ENCODE assay signal across 14 cellular contexts in genomic region chr20:855466-856360, GRCh38. TPM values are rescaled to one million over a fixed set of nuclear protein-coding genes. Genes with fewer than 3 reads are reported as not detected.
A peak's percentile ranks its signal among the peaks of the same experiment; 100 is the strongest.
DNase-seq lines count a peak whose midpoint lies in the region; ATAC-seq and TF ChIP-seq lines count a peak whose summit lies in the region.
"Had no signal": no experiment of that assay in that cellular context is flagged by ENCODE, and none has a peak within 500 bp of the region (broad histone marks: within the 10 kb centered on the region; RNA-seq: fewer than 3 reads in every experiment).

No MANE protein-coding gene starts in this region.

- TF ChIP-seq CTCF in chondrocyte (IDR thresholded peaks at IDR 0.05), result no peak

- WGBS in trophoblast cell (ENCODE audit: extremely low coverage, insufficient coverage, insufficient read length), result no CpG with 5 or more reads among the region's 11 CpGs

- no peaks in the 10 kb centered on the region for H3K79me2 ChIP-seq in trophoblast cell (ENCODE audit: control insufficient read depth, insufficient read depth, low read length, poor library complexity)

- no peak overlapping the region for H2BK12ac ChIP-seq in trophoblast cell (ENCODE audit: low read length)

- no peaks in the 10 kb centered on the region for H3K9me3 ChIP-seq in trophoblast cell (ENCODE audit: insufficient read depth, low read depth, low read length)
- H3K9me3 ChIP-seq: esophagus muscularis mucosa, neutrophil had no signal

- no peak overlapping the region for H2BK5ac ChIP-seq in trophoblast cell (ENCODE audit: low read depth, low read length, poor library complexity)

- H2AK5ac ChIP-seq in trophoblast cell (ENCODE audit: low read length), result no peak overlapping the region

- no peak overlapping the region for H3K4me3 Mint-ChIP-seq in activated CD4-positive, alpha-beta T cell treated with anti-CD3 and anti-CD28 coated beads for 36 hours
- H3K4me3 Mint-ChIP-seq in chondrocyte (ENCODE audit: unreplicated experiment), result no peak overlapping the region

- H3K36me3 Mint-ChIP-seq in activated CD4-positive, alpha-beta T cell treated with anti-CD3 and anti-CD28 coated beads for 36 hours (ENCODE audit: low read depth), result peaks cover 11% of the 10 kb centered on the region
- H3K36me3 Mint-ChIP-seq in chondrocyte (ENCODE audit: low read depth), result no peaks in the 10 kb centered on the region

- no peak overlapping the region for H2BK120ac ChIP-seq in trophoblast cell (ENCODE audit: insufficient read depth, low read length, poor library complexity)

- intact Hi-C loops in activated CD4-positive, alpha-beta T cell treated with anti-CD3 and anti-CD28 coated beads for 36 hours (cut with DNase I, micrococcal nuclease), result no loop called here

- POLR2A ChIA-PET in activated CD4-positive, alpha-beta T cell treated with anti-CD3 and anti-CD28 coated beads for 36 hours (lab: Charles Lee), result no interaction called here

- H3K18ac ChIP-seq in trophoblast cell (ENCODE audit: low read length), result no peak overlapping the region

- CTCF ChIA-PET in activated CD4-positive, alpha-beta T cell treated with anti-CD3 and anti-CD28 coated beads for 36 hours (lab: Charles Lee), result interaction anchor here (0.9 kb wide), 1 partner anchor 248 kb away, joined by 3 read pairs; no protein-coding TSS in a partner anchor

- H2AFZ ChIP-seq in trophoblast cell (ENCODE audit: insufficient read depth, low read length, poor library complexity), result no peak overlapping the region

- H3K27me3 Mint-ChIP-seq in activated CD4-positive, alpha-beta T cell treated with anti-CD3 and anti-CD28 coated beads for 36 hours, result no peaks in the 10 kb centered on the region
- no peaks in the 10 kb centered on the region for H3K27me3 Mint-ChIP-seq in chondrocyte (ENCODE audit: low read depth)

- H3K4me2 ChIP-seq in trophoblast cell (ENCODE audit: low read length), result no peak overlapping the region

- H3K27me3 ChIP-seq in trophoblast cell (ENCODE audit: insufficient read depth, low read length), result no peaks in the 10 kb centered on the region
- H3K27me3 ChIP-seq: cardiac muscle cell, esophagus muscularis mucosa, neutrophil had no signal

- peaks cover 3 to 4% of the 10 kb centered on the region in 2 experiments for H3K4me1 ChIP-seq in trophoblast cell (ENCODE audit: control insufficient read depth in 1 of 2, insufficient read depth in 2 of 2, low read length in 2 of 2)
- H3K4me1 ChIP-seq: esophagus muscularis mucosa had no signal

- no peak overlapping the region for H4K12ac ChIP-seq in trophoblast cell (ENCODE audit: low read depth, low read length)

- H3K79me1 ChIP-seq in trophoblast cell (ENCODE audit: low read length), result no peaks in the 10 kb centered on the region

- no peaks in the 10 kb centered on the region for H3K36me3 ChIP-seq in trophoblast cell (ENCODE audit: control insufficient read depth in 1 of 2, insufficient read depth in 2 of 2, low read length in 2 of 2)
- H3K36me3 ChIP-seq: cardiac muscle cell, esophagus muscularis mucosa, neutrophil had no signal

- H3K27ac ChIP-seq in trophoblast cell (ENCODE audit: low read depth, low read length), result no peak overlapping the region
- H3K27ac ChIP-seq in substantia nigra (ENCODE audit: low read depth, low read length, poor library complexity, severe bottlenecking), result no peak overlapping the region
- H3K27ac ChIP-seq: cardiac muscle cell, esophagus muscularis mucosa, neutrophil, VCaP had no signal

- ATAC-seq in activated CD4-positive, alpha-beta T cell treated with anti-CD3 and anti-CD28 coated beads for 36 hours, result no peak

- peak overlapping the region; percentile 30 for H3K27ac Mint-ChIP-seq in activated CD4-positive, alpha-beta T cell treated with anti-CD3 and anti-CD28 coated beads for 36 hours
- peak overlapping the region; percentile 65 for H3K27ac Mint-ChIP-seq in chondrocyte (ENCODE audit: unreplicated experiment)

- no peak overlapping the region for H4K91ac ChIP-seq in trophoblast cell (ENCODE audit: low read depth, low read length)

- H3K4ac ChIP-seq in trophoblast cell (ENCODE audit: low read depth, low read length), result no peak overlapping the region

- H3K4me3 ChIP-seq in trophoblast cell (ENCODE audit: low read depth, low read length), result no peak overlapping the region
- H3K4me3 ChIP-seq: cardiac muscle cell, esophagus muscularis mucosa had no signal

- peaks cover 2% of the 10 kb centered on the region for H3K9me3 Mint-ChIP-seq in activated CD4-positive, alpha-beta T cell treated with anti-CD3 and anti-CD28 coated beads for 36 hours (ENCODE audit: low read depth)
- no peaks in the 10 kb centered on the region for H3K9me3 Mint-ChIP-seq in chondrocyte (ENCODE audit: low read depth)

- no peak overlapping the region for H3K23ac ChIP-seq in trophoblast cell (ENCODE audit: low read length)

- DNase-seq in activated CD4-positive, alpha-beta T cell treated with anti-CD3 and anti-CD28 coated beads for 36 hours, result no peak
- no peak for DNase-seq in activated CD4-positive, alpha-beta T cell treated with anti-CD3 and anti-CD28 coated beads for 4 hours
- DNase-seq in NCI-H69 (lab: John Stamatoyannopoulos, UW) (peak; percentile 10), chondrocyte (ENCODE audit: low spot score) (peak; percentile 69), trophoblast cell (peak; percentile 64 to 82), HuH-7.5 (ENCODE audit: low spot score) (no peak), H4 (ENCODE audit: low spot score) (no peak), substantia nigra (lab: John Stamatoyannopoulos, UW) (no peak)
- DNase-seq: NCI-H146, NCI-H524 treated with DMSO at 0.1 percent for 48 hours had no signal

- H3K9ac ChIP-seq in trophoblast cell (ENCODE audit: low read length), result no peak overlapping the region

- H3K14ac ChIP-seq in trophoblast cell (ENCODE audit: low read length), result no peak overlapping the region

- no peak overlapping the region for H4K8ac ChIP-seq in trophoblast cell (ENCODE audit: low read depth, low read length)

- H3K4me1 Mint-ChIP-seq in activated CD4-positive, alpha-beta T cell treated with anti-CD3 and anti-CD28 coated beads for 36 hours, result peaks cover 52% of the 10 kb centered on the region
- peaks cover 16% of the 10 kb centered on the region for H3K4me1 Mint-ChIP-seq in chondrocyte (ENCODE audit: low read depth)

RNA-seq across cellular contexts. Expression of gene FAM110A, which starts 22.2 kb away (rescaled TPM):
- 10 to 100 TPM; 15.5 TPM for total RNA-seq in activated CD4-positive, alpha-beta T cell treated with anti-CD3 and anti-CD28 coated beads for 36 hours
- 2.0 to 2.6 TPM (median 2.4 TPM) in 3 replicates for total RNA-seq in chondrocyte
- polyA plus RNA-seq in trophoblast cell (2013), result 55.7 and 66.2 TPM in 2 replicates
- 2.3 and 6.7 TPM in 2 replicates for total RNA-seq in H4 (2014; rRNA removed; shearing (Covaris generic))

Comparison
In these comparisons a context has a peak if more than half of its experiments do, and no peak if none do; other contexts are left out.
1. DNase-seq: peak in NCI-H69 (single experiment), chondrocyte (single experiment) and trophoblast cell (2 of 2); none in activated CD4-positive, alpha-beta T cell treated with anti-CD3 and anti-CD28 coated beads for 36 hours (single experiment), activated CD4-positive, alpha-beta T cell treated with anti-CD3 and anti-CD28 coated beads for 4 hours (0 of 2), HuH-7.5 (single experiment), H4 (single experiment) and substantia nigra (0 of 49).